Comparison of ENCODE assay signal across 1 cellular context in the genomic region with DNA sequence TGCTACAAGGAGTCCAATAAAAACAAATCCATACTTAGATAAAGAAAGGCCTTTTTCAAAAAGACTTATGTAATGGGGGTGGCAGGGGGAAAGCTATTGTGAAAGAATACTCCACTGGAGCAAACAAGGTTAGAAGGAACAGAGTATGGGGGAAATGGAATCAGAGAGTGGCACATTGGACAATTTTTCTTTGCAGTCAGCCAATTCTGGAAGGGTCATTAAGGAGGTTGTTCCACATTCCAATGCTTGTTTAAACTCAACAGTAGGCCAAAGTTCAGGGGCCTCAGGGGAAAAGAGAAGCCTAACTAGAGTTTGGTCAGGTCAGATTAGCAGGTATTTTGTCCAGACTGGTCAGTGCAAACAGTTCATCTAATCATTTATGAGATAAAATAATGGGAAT.
TF ChIP-seq lines count a peak whose summit lies in the region.

No MANE protein-coding gene starts in this region.

TF ChIP-seq in HepG2, 621 proteins besides CTCF, POLR2A, EP300 and RAD21 (continued from another document and continues in another):
- TF ChIP-seq, protein P1, sequence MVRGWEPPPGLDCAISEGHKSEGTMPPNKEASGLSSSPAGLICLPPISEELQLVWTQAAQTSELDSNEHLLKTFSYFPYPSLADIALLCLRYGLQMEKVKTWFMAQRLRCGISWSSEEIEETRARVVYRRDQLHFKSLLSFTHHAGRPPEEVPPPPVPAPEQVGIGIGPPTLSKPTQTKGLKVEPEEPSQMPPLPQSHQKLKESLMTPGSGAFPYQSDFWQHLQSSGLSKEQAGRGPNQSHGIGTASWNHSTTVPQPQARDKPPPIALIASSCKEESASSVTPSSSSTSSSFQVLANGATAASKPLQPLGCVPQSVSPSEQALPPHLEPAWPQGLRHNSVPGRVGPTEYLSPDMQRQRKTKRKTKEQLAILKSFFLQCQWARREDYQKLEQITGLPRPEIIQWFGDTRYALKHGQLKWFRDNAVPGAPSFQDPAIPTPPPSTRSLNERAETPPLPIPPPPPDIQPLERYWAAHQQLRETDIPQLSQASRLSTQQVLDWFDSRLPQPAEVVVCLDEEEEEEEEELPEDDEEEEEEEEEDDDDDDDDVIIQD (CRISPR knock-in tag; IDR thresholded peaks at IDR 0.05; ENCODE audit: low read depth): 0 out of 2 replicates have a peak, but pooled peaks have one; percentile 14
- TF ChIP-seq, protein P2, sequence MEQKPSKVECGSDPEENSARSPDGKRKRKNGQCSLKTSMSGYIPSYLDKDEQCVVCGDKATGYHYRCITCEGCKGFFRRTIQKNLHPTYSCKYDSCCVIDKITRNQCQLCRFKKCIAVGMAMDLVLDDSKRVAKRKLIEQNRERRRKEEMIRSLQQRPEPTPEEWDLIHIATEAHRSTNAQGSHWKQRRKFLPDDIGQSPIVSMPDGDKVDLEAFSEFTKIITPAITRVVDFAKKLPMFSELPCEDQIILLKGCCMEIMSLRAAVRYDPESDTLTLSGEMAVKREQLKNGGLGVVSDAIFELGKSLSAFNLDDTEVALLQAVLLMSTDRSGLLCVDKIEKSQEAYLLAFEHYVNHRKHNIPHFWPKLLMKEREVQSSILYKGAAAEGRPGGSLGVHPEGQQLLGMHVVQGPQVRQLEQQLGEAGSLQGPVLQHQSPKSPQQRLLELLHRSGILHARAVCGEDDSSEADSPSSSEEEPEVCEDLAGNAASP (CRISPR knock-in tag; IDR thresholded peaks at IDR 0.05; ENCODE audit: borderline replicate concordance): no peak
- TF ChIP-seq CAMTA2 (CRISPR knock-in tag; IDR thresholded peaks at IDR 0.05; ENCODE audit: borderline replicate concordance) (no peak), ZNF562 (CRISPR knock-in tag; IDR thresholded peaks at IDR 0.05; ENCODE audit: borderline replicate concordance) (no peak), ZKSCAN1 (IDR thresholded peaks at IDR 0.05; ENCODE audit: low read length) (no peak), ZBTB42 (CRISPR knock-in tag; IDR thresholded peaks at IDR 0.05) (no peak), SOX13 (IDR thresholded peaks at IDR 0.05) (no peak), SOX13 (CRISPR knock-in tag; conservative IDR thresholded peaks at IDR 0.05 in 1 of 2, IDR thresholded peaks at IDR 0.05 in 1 of 2) (peak in 1 of 2 experiments; percentile 71; a peak in 2 of 4 replicates), ZNF431 (CRISPR knock-in tag; IDR thresholded peaks at IDR 0.05; ENCODE audit: borderline replicate concordance, low read depth) (no peak), ELF3 (CRISPR knock-in tag; IDR thresholded peaks at IDR 0.05) (no peak), KMT2B (CRISPR knock-in tag; IDR thresholded peaks at IDR 0.05) (no peak), SETDB1 (CRISPR knock-in tag; IDR thresholded peaks at IDR 0.05; ENCODE audit: borderline replicate concordance) (no peak), ZFP1 (CRISPR knock-in tag; IDR thresholded peaks at IDR 0.05) (no peak), HNRNPK (IDR thresholded peaks at IDR 0.05; ENCODE audit: low read depth, low read length, poor library complexity, severe bottlenecking) (no peak), ZNF224 (CRISPR knock-in tag; IDR thresholded peaks at IDR 0.05) (no peak), CBFB (CRISPR knock-in tag; IDR thresholded peaks at IDR 0.05) (no peak), POLR2AphosphoS2 (IDR thresholded peaks at IDR 0.05; ENCODE audit: low read depth, low read length) (no peak), ARNT2 (CRISPR knock-in tag; IDR thresholded peaks at IDR 0.05; ENCODE audit: low read depth) (no peak), ZEB1 (IDR thresholded peaks at IDR 0.05; ENCODE audit: insufficient replicate concordance, low read depth) (peak; percentile 46), ZNF605 (CRISPR knock-in tag; IDR thresholded peaks at IDR 0.05) (no peak), ZNF550 (CRISPR knock-in tag; IDR thresholded peaks at IDR 0.05; ENCODE audit: borderline replicate concordance) (no peak), FOXJ3 (CRISPR knock-in tag; IDR thresholded peaks at IDR 0.05; ENCODE audit: borderline replicate concordance) (peak; percentile 19; the same call in 1 of the 2 replicates), ZNF335 (CRISPR knock-in tag; IDR thresholded peaks at IDR 0.05) (no peak), MXD4 (CRISPR knock-in tag; IDR thresholded peaks at IDR 0.05) (no peak), CBX2 (IDR thresholded peaks at IDR 0.05; ENCODE audit: low read depth, low read length) (no peak), CBX2 (CRISPR knock-in tag; IDR thresholded peaks at IDR 0.05; ENCODE audit: low read depth) (no peak), GATAD1 (CRISPR knock-in tag; IDR thresholded peaks at IDR 0.05) (no peak), LCORL (IDR thresholded peaks at IDR 0.05) (no peak), LCORL (CRISPR knock-in tag; IDR thresholded peaks at IDR 0.05) (no peak; the same call in 1 of the 2 replicates), ERF (CRISPR knock-in tag; IDR thresholded peaks at IDR 0.05) (no peak)
- TF ChIP-seq, protein P3, sequence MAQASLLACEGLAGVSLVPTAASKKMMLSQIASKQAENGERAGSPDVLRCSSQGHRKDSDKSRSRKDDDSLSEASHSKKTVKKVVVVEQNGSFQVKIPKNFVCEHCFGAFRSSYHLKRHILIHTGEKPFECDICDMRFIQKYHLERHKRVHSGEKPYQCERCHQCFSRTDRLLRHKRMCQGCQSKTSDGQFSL (CRISPR knock-in tag; IDR thresholded peaks at IDR 0.05): no peak
- TF ChIP-seq, protein P4, sequence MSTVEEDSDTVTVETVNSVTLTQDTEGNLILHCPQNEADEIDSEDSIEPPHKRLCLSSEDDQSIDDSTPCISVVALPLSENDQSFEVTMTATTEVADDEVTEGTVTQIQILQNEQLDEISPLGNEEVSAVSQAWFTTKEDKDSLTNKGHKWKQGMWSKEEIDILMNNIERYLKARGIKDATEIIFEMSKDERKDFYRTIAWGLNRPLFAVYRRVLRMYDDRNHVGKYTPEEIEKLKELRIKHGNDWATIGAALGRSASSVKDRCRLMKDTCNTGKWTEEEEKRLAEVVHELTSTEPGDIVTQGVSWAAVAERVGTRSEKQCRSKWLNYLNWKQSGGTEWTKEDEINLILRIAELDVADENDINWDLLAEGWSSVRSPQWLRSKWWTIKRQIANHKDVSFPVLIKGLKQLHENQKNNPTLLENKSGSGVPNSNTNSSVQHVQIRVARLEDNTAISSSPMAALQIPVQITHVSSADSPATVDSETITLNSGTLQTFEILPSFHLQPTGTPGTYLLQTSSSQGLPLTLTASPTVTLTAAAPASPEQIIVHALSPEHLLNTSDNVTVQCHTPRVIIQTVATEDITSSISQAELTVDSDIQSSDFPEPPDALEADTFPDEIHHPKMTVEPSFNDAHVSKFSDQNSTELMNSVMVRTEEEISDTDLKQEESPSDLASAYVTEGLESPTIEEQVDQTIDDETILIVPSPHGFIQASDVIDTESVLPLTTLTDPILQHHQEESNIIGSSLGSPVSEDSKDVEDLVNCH (CRISPR knock-in tag; IDR thresholded peaks at IDR 0.05): no peak
- TF ChIP-seq, protein P5, sequence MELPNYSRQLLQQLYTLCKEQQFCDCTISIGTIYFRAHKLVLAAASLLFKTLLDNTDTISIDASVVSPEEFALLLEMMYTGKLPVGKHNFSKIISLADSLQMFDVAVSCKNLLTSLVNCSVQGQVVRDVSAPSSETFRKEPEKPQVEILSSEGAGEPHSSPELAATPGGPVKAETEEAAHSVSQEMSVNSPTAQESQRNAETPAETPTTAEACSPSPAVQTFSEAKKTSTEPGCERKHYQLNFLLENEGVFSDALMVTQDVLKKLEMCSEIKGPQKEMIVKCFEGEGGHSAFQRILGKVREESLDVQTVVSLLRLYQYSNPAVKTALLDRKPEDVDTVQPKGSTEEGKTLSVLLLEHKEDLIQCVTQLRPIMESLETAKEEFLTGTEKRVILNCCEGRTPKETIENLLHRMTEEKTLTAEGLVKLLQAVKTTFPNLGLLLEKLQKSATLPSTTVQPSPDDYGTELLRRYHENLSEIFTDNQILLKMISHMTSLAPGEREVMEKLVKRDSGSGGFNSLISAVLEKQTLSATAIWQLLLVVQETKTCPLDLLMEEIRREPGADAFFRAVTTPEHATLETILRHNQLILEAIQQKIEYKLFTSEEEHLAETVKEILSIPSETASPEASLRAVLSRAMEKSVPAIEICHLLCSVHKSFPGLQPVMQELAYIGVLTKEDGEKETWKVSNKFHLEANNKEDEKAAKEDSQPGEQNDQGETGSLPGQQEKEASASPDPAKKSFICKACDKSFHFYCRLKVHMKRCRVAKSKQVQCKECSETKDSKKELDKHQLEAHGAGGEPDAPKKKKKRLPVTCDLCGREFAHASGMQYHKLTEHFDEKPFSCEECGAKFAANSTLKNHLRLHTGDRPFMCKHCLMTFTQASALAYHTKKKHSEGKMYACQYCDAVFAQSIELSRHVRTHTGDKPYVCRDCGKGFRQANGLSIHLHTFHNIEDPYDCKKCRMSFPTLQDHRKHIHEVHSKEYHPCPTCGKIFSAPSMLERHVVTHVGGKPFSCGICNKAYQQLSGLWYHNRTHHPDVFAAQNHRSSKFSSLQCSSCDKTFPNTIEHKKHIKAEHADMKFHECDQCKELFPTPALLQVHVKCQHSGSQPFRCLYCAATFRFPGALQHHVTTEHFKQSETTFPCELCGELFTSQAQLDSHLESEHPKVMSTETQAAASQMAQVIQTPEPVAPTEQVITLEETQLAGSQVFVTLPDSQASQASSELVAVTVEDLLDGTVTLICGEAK (IDR thresholded peaks at IDR 0.05): no peak
- TF ChIP-seq, protein P5 (CRISPR knock-in tag; IDR thresholded peaks at IDR 0.05): no peak
- TF ChIP-seq, protein P6, sequence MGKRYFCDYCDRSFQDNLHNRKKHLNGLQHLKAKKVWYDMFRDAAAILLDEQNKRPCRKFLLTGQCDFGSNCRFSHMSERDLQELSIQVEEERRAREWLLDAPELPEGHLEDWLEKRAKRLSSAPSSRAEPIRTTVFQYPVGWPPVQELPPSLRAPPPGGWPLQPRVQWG (CRISPR knock-in tag; IDR thresholded peaks at IDR 0.05; ENCODE audit: borderline replicate concordance, low read depth): no peak
- TF ChIP-seq, protein P7, sequence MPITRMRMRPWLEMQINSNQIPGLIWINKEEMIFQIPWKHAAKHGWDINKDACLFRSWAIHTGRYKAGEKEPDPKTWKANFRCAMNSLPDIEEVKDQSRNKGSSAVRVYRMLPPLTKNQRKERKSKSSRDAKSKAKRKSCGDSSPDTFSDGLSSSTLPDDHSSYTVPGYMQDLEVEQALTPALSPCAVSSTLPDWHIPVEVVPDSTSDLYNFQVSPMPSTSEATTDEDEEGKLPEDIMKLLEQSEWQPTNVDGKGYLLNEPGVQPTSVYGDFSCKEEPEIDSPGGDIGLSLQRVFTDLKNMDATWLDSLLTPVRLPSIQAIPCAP (CRISPR knock-in tag; IDR thresholded peaks at IDR 0.05; ENCODE audit: low read depth): no peak
- TF ChIP-seq, protein P8, sequence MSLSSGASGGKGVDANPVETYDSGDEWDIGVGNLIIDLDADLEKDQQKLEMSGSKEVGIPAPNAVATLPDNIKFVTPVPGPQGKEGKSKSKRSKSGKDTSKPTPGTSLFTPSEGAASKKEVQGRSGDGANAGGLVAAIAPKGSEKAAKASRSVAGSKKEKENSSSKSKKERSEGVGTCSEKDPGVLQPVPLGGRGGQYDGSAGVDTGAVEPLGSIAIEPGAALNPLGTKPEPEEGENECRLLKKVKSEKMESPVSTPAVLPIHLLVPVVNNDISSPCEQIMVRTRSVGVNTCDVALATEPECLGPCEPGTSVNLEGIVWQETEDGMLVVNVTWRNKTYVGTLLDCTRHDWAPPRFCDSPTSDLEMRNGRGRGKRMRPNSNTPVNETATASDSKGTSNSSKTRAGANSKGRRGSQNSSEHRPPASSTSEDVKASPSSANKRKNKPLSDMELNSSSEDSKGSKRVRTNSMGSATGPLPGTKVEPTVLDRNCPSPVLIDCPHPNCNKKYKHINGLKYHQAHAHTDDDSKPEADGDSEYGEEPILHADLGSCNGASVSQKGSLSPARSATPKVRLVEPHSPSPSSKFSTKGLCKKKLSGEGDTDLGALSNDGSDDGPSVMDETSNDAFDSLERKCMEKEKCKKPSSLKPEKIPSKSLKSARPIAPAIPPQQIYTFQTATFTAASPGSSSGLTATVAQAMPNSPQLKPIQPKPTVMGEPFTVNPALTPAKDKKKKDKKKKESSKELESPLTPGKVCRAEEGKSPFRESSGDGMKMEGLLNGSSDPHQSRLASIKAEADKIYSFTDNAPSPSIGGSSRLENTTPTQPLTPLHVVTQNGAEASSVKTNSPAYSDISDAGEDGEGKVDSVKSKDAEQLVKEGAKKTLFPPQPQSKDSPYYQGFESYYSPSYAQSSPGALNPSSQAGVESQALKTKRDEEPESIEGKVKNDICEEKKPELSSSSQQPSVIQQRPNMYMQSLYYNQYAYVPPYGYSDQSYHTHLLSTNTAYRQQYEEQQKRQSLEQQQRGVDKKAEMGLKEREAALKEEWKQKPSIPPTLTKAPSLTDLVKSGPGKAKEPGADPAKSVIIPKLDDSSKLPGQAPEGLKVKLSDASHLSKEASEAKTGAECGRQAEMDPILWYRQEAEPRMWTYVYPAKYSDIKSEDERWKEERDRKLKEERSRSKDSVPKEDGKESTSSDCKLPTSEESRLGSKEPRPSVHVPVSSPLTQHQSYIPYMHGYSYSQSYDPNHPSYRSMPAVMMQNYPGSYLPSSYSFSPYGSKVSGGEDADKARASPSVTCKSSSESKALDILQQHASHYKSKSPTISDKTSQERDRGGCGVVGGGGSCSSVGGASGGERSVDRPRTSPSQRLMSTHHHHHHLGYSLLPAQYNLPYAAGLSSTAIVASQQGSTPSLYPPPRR (CRISPR knock-in tag; IDR thresholded peaks at IDR 0.05; ENCODE audit: borderline replicate concordance): no peak
- TF ChIP-seq, protein P9, sequence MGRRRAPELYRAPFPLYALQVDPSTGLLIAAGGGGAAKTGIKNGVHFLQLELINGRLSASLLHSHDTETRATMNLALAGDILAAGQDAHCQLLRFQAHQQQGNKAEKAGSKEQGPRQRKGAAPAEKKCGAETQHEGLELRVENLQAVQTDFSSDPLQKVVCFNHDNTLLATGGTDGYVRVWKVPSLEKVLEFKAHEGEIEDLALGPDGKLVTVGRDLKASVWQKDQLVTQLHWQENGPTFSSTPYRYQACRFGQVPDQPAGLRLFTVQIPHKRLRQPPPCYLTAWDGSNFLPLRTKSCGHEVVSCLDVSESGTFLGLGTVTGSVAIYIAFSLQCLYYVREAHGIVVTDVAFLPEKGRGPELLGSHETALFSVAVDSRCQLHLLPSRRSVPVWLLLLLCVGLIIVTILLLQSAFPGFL (CRISPR knock-in tag; IDR thresholded peaks at IDR 0.05): no peak
